24 cellular contexts compared by ENCODE assay signal in genomic region chr11:45909594-45910475, GRCh38. TPM values are rescaled to one million over a fixed set of nuclear protein-coding genes. Genes with fewer than 3 reads are reported as not detected.
"Had no signal": no experiment of that assay in that cellular context is flagged by ENCODE, and none has a peak within 500 bp of the region (broad histone marks: within the 10 kb centered on the region; RNA-seq: fewer than 3 reads in every experiment).

No MANE protein-coding gene starts in this region.

- H3K4me3 ChIP-seq: left lung, lower lobe of right lung, neural progenitor cell, ovary, sigmoid colon, spleen, tibial nerve, uterus had no signal

- H3K36me3 ChIP-seq: neural progenitor cell, ovary, uterus had no signal

- H3K4me2 ChIP-seq: neural progenitor cell had no signal

- FAIRE-seq: islet of Langerhans, kidney, small intestine had no signal

- H3K27ac ChIP-seq: left lung, lower lobe of right lung, neural progenitor cell, ovary, sigmoid colon, spleen, uterus had no signal

- H3K27me3 ChIP-seq: left lung, neural progenitor cell, ovary, sigmoid colon, spleen, tibial nerve, uterus had no signal

- DNase-seq: immature natural killer cell; kidney; left colon; lower lobe of right lung; mammary epithelial cell; mesendoderm; naive B cell; natural killer cell; nephron progenitor cell; ovary; right cardiac atrium; small intestine; spleen; stimulated activated CD4-positive, alpha-beta T cell treated with anti-CD3 and anti-CD28 coated beads, Interleukin-4, amount 100 ng/mL, for 24 hours; stimulated activated naive CD4-positive, alpha-beta T cell; uterus had no signal

- H3K9me3 ChIP-seq: left lung, lower lobe of right lung, ovary, sigmoid colon, spleen, tibial nerve, uterus had no signal

- H2AFZ ChIP-seq: neural progenitor cell had no signal

- H3K4me1 ChIP-seq: left lung, lower lobe of right lung, neural progenitor cell, sigmoid colon, uterus had no signal

- H3K9ac ChIP-seq: neural progenitor cell had no signal

- ATAC-seq: left colon; left lung; lower lobe of right lung; natural killer cell; right cardiac atrium; stimulated activated effector memory CD8-positive, alpha-beta T cell treated with anti-CD3 and anti-CD28 coated beads, Interleukin-12 subunit alpha, Interleukin-12 subunit beta, amount 100 ng/mL, for 72 hours had no signal

RNA-seq across cellular contexts. Expression of gene FREY1, which starts 2.8 kb away (rescaled TPM):
- polyA plus RNA-seq: immature natural killer cell had no signal

RNA-seq across cellular contexts. Expression of gene LARGE2, which starts 12.6 kb away (rescaled TPM):
- total RNA-seq: pulmonary artery endothelial cell, sigmoid colon, subcutaneous adipose tissue, tibial nerve had no signal
